27 cellular contexts compared by ENCODE assay signal in genomic region chr13:61797397-61797796, GRCh38.
"Had no signal": no experiment of that assay in that cellular context is flagged by ENCODE, and none has a peak within 500 bp of the region (broad histone marks: within the 10 kb centered on the region; RNA-seq: fewer than 3 reads in every experiment).

No MANE protein-coding gene starts in this region.

- ATAC-seq: stimulated activated effector memory CD8-positive, alpha-beta T cell treated with anti-CD3 and anti-CD28 coated beads, Interleukin-12 subunit alpha, Interleukin-12 subunit beta, amount 100 ng/mL, for 72 hours; stimulated activated memory B cell treated with anti-CD40 and anti-IgM and Interleukin-4, amounts not matched to agents 10 μg/mL and 1 μg/mL and 100 μg/mL, for 72 hours; stimulated activated naive B cell treated with anti-CD40 and anti-IgM and Interleukin-4, amounts not matched to agents 10 μg/mL and 1 μg/mL and 100 μg/mL, for 72 hours; stimulated activated naive CD8-positive, alpha-beta T cell treated with anti-CD3 and anti-CD28 coated beads, Interleukin-15, amount 100 ng/mL, for 72 hours; stimulated activated naive CD8-positive, alpha-beta T cell treated with anti-CD3 and anti-CD28 coated beads, Interleukin-15, Interleukin-2, amounts not matched to agents 100 U/mL and 50 U/mL, for 24 hours; upper lobe of right lung had no signal

- DNase-seq: stimulated activated CD4-positive, alpha-beta T cell treated with anti-CD3 and anti-CD28 coated beads, Interleukin-2, amount 100 ng/mL, for 48 hours; stimulated activated CD4-positive, alpha-beta T cell treated with anti-CD3 and anti-CD28 coated beads, Interleukin-4, amount 100 ng/mL, for 1 hour; stimulated activated CD4-positive, alpha-beta T cell treated with anti-CD3 and anti-CD28 coated beads, Interleukin-4, amount 100 ng/mL, for 24 hours; stimulated activated CD4-positive, alpha-beta T cell treated with anti-CD3 and anti-CD28 coated beads, Interleukin-4, amount 100 ng/mL, for 4 hours; stimulated activated CD8-positive, alpha-beta memory T cell treated with anti-CD3 and anti-CD28 coated beads, Interleukin-4, amount 100 ng/mL, for 48 hours; stimulated activated naive B cell treated with anti-CD40 and anti-IgM and Interleukin-4, amounts not matched to agents 10 μg/mL and 1 μg/mL and 100 μg/mL, for 72 hours; stimulated activated naive CD4-positive, alpha-beta T cell; stimulated activated naive CD4-positive, alpha-beta T cell treated with Interleukin-2 at 50 U/mL for 16 hours; stimulated activated naive CD8-positive, alpha-beta T cell treated with anti-CD3 and anti-CD28 coated beads, Interleukin-15, amount 100 ng/mL, for 72 hours; stimulated activated naive CD8-positive, alpha-beta T cell treated with anti-CD3 and anti-CD28 coated beads, Interleukin-15, Interleukin-2, amounts not matched to agents 100 U/mL and 50 U/mL, for 24 hours; stomach; substantia nigra; testis; thyroid gland; tibial artery; transverse colon; trophoblast cell; upper lobe of left lung; upper lobe of right lung; uterus had no signal

- H3K36me3 ChIP-seq: stomach, suprapubic skin, thoracic aorta, thyroid gland, tibial artery, tibial nerve, transverse colon, upper lobe of left lung, upper lobe of right lung, uterus, vagina had no signal

- H3K4me1 ChIP-seq: stomach, suprapubic skin, testis, thyroid gland, tibial artery, transverse colon, upper lobe of left lung, upper lobe of right lung, uterus, vagina had no signal

- H3K4me3 ChIP-seq: stomach, suprapubic skin, testis, thoracic aorta, thyroid gland, tibial artery, tibial nerve, transverse colon, upper lobe of left lung, upper lobe of right lung, uterus, vagina had no signal

- H3K27me3 ChIP-seq: stomach, suprapubic skin, testis, thyroid gland, tibial artery, tibial nerve, transverse colon, upper lobe of left lung, upper lobe of right lung, uterus, vagina had no signal

- H3K27ac ChIP-seq: stomach, suprapubic skin, testis, thoracic aorta, thyroid gland, tibial artery, tibial nerve, transverse colon, upper lobe of left lung, upper lobe of right lung, uterus, vagina had no signal

- FAIRE-seq: urothelium cell line had no signal

- H3K9me3 ChIP-seq: stomach, suprapubic skin, testis, thoracic aorta, thyroid gland, tibial artery, tibial nerve, transverse colon, upper lobe of left lung, upper lobe of right lung, uterus, vagina had no signal
